In the genomic region with DNA sequence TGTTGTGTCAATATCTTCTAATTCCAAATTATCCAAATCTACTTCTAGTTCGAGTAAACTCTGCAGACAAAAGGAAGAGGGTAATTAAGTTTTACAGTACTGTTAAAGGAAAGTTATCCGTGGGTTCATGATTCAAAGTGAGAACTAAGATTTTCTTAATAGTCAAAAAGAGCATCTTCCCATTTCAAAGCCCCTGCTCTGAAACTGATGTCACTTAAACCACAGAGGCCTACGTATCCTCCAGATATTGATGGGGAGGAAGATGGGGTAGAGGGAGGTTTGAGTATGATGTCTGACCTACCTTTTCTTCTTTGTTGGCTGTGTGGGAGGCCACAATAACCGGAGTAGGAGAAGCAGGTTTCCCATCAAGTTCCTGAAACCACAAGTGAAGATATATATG, we compare ENCODE assay signal across 16 cellular contexts. TPM values are rescaled to one million over a fixed set of nuclear protein-coding genes. Genes with fewer than 3 reads are reported as not detected.
A peak's percentile ranks its signal among the peaks of the same experiment; 100 is the strongest.
DNase-seq lines count a peak whose midpoint lies in the region; ATAC-seq, FAIRE-seq and TF ChIP-seq lines count a peak whose summit lies in the region.
"Had no signal": no experiment of that assay in that cellular context is flagged by ENCODE, and none has a peak within 500 bp of the region (broad histone marks: within the 10 kb centered on the region; RNA-seq: fewer than 3 reads in every experiment).

No MANE protein-coding gene starts in this region.

- peak; percentile 65 for FAIRE-seq in GM12878 (lab: Jason Lieb, UNC)
- FAIRE-seq: G401.6 had no signal

- DNase-seq in CD4-positive, alpha-beta memory T cell = no peak
- peak; percentile 49 for DNase-seq in GM13977 (ENCODE audit: low spot score)
- peak; percentile 19 for DNase-seq in GM12878 (ENCODE audit: low read depth, low spot score)
- no peak for DNase-seq in mucosa of descending colon
- DNase-seq in activated CD4-positive, CD25-positive, alpha-beta regulatory T cell treated with anti-CD3 and anti-CD28 coated beads, Interleukin-2, amount 50 U/mL, for 72 hours = no peak
- no peak for DNase-seq in AG08395 (ENCODE audit: low spot score)
- DNase-seq: body of pancreas; effector memory CD4-positive, alpha-beta T cell; islet precursor cell; NCI-H187 treated with DMSO at 0.1 percent for 48 hours; NCI-H526 had no signal

- peak in 1 of 2 experiments; percentile 28; a peak in 1 of 4 replicates for TF ChIP-seq EP300 in GM12878 (IDR thresholded peaks at IDR 0.05; ENCODE audit: borderline replicate concordance in 1 of 2, control insufficient read depth in 1 of 2, low read depth in 2 of 2, low read length in 2 of 2)

- TF ChIP-seq POLR2A in GM12878 (IDR thresholded peaks at IDR 0.05; ENCODE audit: low read depth, low read length) = no peak

- BruUV-seq in GM12878 (replicated peaks; lab: Mats Ljungman, UMichigan) = no TSS peak

- no peak overlapping the region for H3K4me2 ChIP-seq in GM12878 (ENCODE audit: control insufficient read depth, insufficient read depth)

- no peaks in the 10 kb centered on the region for H3K9me3 ChIP-seq in CD4-positive, alpha-beta memory T cell (ENCODE audit: control insufficient read depth in 1 of 2, low read length in 2 of 2)
- H3K9me3 ChIP-seq in GM12878 (replicated peaks; ENCODE audit: control insufficient read depth, insufficient read depth, low read length) (no peaks in the 10 kb centered on the region), mucosa of descending colon (no peaks in the 10 kb centered on the region)
- H3K9me3 ChIP-seq: body of pancreas, HAP-1 had no signal

- intact Hi-C loops in CD4-positive, alpha-beta memory T cell (cut with micrococcal nuclease) = no loop called here
- intact Hi-C loops in GM12878 (cut with micrococcal nuclease; ENCODE audit: unreplicated experiment) (no loop called here), mucosa of descending colon (cut with DNase I, micrococcal nuclease) (no loop called here)

- POLR2A ChIA-PET in CD4-positive, alpha-beta memory T cell (lab: Charles Lee; ENCODE audit: partially characterized antibody) = no interaction called here
- POLR2A ChIA-PET in GM12878 (lab: Charles Lee) = no interaction called here

- CTCF ChIA-PET in CD4-positive, alpha-beta memory T cell (lab: Charles Lee; ENCODE audit: partially characterized antibody) = no interaction called here
- CTCF ChIA-PET in GM12878 (lab: Yijun Ruan, JAX) = no interaction called here

- H3K27ac ChIP-seq in CD4-positive, alpha-beta memory T cell (ENCODE audit: low read depth, low read length) = no peak overlapping the region
- peak overlapping the region; percentile 13; the same call in 1 of the 2 replicates for H3K27ac ChIP-seq in GM12878 (ENCODE audit: control insufficient read depth, insufficient read depth)
- H3K27ac ChIP-seq: body of pancreas, RWPE1 had no signal

- H3K27me3 Mint-ChIP-seq in CD4-positive, alpha-beta memory T cell = no peaks in the 10 kb centered on the region

- no peak for TF ChIP-seq RAD21 in GM12878 (IDR thresholded peaks at IDR 0.05; ENCODE audit: insufficient read depth, low read depth, low read length)

- RAD21 ChIA-PET in GM12878 (lab: Charles Lee; ENCODE audit: unreplicated experiment) = no interaction called here

- TF ChIP-seq CTCF in GM13977 (IDR thresholded peaks at IDR 0.05; ENCODE audit: extremely low read depth, insufficient read depth, missing control alignments) = no peak
- TF ChIP-seq CTCF in GM12878 (IDR thresholded peaks at IDR 0.05 in 2 of 3, conservative IDR thresholded peaks at IDR 0.05 in 1 of 3; ENCODE audit: control insufficient read depth in 2 of 3, extremely low read depth in 1 of 3, insufficient read depth in 1 of 3, low read depth in 3 of 3, low read length in 3 of 3) = no peak
- TF ChIP-seq CTCF in mucosa of descending colon (IDR thresholded peaks at IDR 0.05) = no peak

- H3K36me3 ChIP-seq in CD4-positive, alpha-beta memory T cell (ENCODE audit: insufficient read depth, low read length) = peaks cover 68% of the 10 kb centered on the region
- peaks cover 10 to 52% of the 10 kb centered on the region in 2 experiments for H3K36me3 ChIP-seq in GM12878 (ENCODE audit: control insufficient read depth in 2 of 2, insufficient read depth in 2 of 2, low read length in 1 of 2)
- peaks cover 17% of the 10 kb centered on the region for H3K36me3 ChIP-seq in mucosa of descending colon (ENCODE audit: low read depth)

- peak; percentile 46 for ATAC-seq in HG02678 (IDR thresholded peaks at IDR 0.05; ENCODE audit: unreplicated experiment)
- peak; percentile 86 for ATAC-seq in GM12878
- ATAC-seq in GM18909 (IDR thresholded peaks at IDR 0.05; ENCODE audit: poor library complexity, unreplicated experiment) = no peak
- no peak for ATAC-seq in mucosa of descending colon
- ATAC-seq: body of pancreas had no signal

- no peaks in the 10 kb centered on the region for H3K9me3 Mint-ChIP-seq in CD4-positive, alpha-beta memory T cell

- SMC1A ChIA-PET in GM12878 (lab: Charles Lee; ENCODE audit: uncharacterized antibody, unreplicated experiment) = no interaction called here

- 0% methylated on average over 4 of the region's 4 CpGs for WGBS in GM12878 (ENCODE audit: insufficient coverage, insufficient replicate concordance, low lambda C conversion rate, missing lambda C conversion rate)

- H3K4me1 Mint-ChIP-seq in CD4-positive, alpha-beta memory T cell = peaks cover 0 to 7% (median 0%) of the 10 kb centered on the region in 4 donors

- H3K9ac ChIP-seq in GM12878 (ENCODE audit: control insufficient read depth, insufficient read depth, low read length) = no peak overlapping the region

- peaks cover 52 to 80% of the 10 kb centered on the region in 2 donors for H3K36me3 Mint-ChIP-seq in CD4-positive, alpha-beta memory T cell

- no peaks in the 10 kb centered on the region for H3K4me1 ChIP-seq in CD4-positive, alpha-beta memory T cell (ENCODE audit: insufficient read depth, low read length)
- peaks cover 12% of the 10 kb centered on the region for H3K4me1 ChIP-seq in GM12878 (ENCODE audit: control insufficient read depth, insufficient read depth, low read length)
- H3K4me1 ChIP-seq in mucosa of descending colon (ENCODE audit: low read depth) = no peaks in the 10 kb centered on the region
- H3K4me1 ChIP-seq: HAP-1 had no signal

- no peak overlapping the region for H2AFZ ChIP-seq in GM12878 (ENCODE audit: control insufficient read depth, low read depth, low read length)

- peak overlapping the region in 6 of 7 donors; percentile 7 to 75 (median 44) for H3K27ac Mint-ChIP-seq in CD4-positive, alpha-beta memory T cell

- H3K79me2 ChIP-seq in GM12878 (ENCODE audit: control insufficient read depth, insufficient read depth, low read length) = no peaks in the 10 kb centered on the region

- no peaks in the 10 kb centered on the region for H4K20me1 ChIP-seq in GM12878 (ENCODE audit: control insufficient read depth, insufficient read depth)

- no peak overlapping the region for H3K4me3 ChIP-seq in CD4-positive, alpha-beta memory T cell (ENCODE audit: low read length in 2 of 2)
- H3K4me3 ChIP-seq in GM12878 = no peak overlapping the region
- H3K4me3 ChIP-seq in mucosa of descending colon = no peak overlapping the region
- H3K4me3 ChIP-seq: body of pancreas, HAP-1 had no signal

- no peak overlapping the region for H3K4me3 Mint-ChIP-seq in CD4-positive, alpha-beta memory T cell

- in situ Hi-C loops in GM13977 (cut with MboI; ENCODE audit: low pct_unique_long_range_greater_than_20kb, low sequenced_read_pairs, unreplicated experiment) = no loop called here
- in situ Hi-C loops in GM12878 (cut with MboI) = no loop called here

- no peaks in the 10 kb centered on the region for H3K27me3 ChIP-seq in CD4-positive, alpha-beta memory T cell (ENCODE audit: insufficient read depth, low read length)
- no peaks in the 10 kb centered on the region for H3K27me3 ChIP-seq in GM12878 (replicated peaks in 1 of 2; ENCODE audit: control insufficient read depth in 2 of 2, insufficient read depth in 2 of 2, low read length in 1 of 2)
- H3K27me3 ChIP-seq: body of pancreas had no signal

RNA-seq across cellular contexts. Expression of gene MRPS22, which starts 14.1 kb away (rescaled TPM):
- total RNA-seq in CD4-positive, alpha-beta memory T cell = 10 to 100 TPM; 33.4 to 36.9 TPM
- 10 to 100 TPM; 44.9 to 58.5 TPM for polyA plus RNA-seq in CD4-positive, alpha-beta memory T cell
- total RNA-seq in GM12878 (2013; cell fraction: nucleolus; rRNA removed) = 42.4 and 50.2 TPM in 2 replicates
- total RNA-seq in GM12878 (2014; rRNA removed) (53.9 and 72.4 TPM in 2 replicates), GM12878 (2014; rRNA removed; fragmentation: Illumina TruSeq; extraction: Trizol) (77.5 and 86.0 TPM in 2 replicates), GM12878 (2021) (44.3 and 48.1 TPM in 2 replicates), mucosa of descending colon (10 to 100 TPM; 39.4 to 52.0 (median 46.4) TPM)
- 29.6 TPM for polyA plus RNA-seq in GM12878 (2011; ENCODE audit: low read depth)
- polyA plus RNA-seq in GM12878 (2011; rRNA removed) (67.5 and 102 TPM in 2 replicates), GM12878 (2014; fragmentation: Illumina TruSeq; extraction: Trizol) (64.5 and 79.5 TPM in 2 replicates), GM12878 (2014; fragmentation: Nextera tagmentation; extraction: Ambion mirVana) (100 to 1,000 TPM; 117 to 146 TPM), GM12878 (2014; rRNA removed) (63.1 and 72.2 TPM in 2 replicates), GM12878 (2016; fragmentation: Nextera tagmentation; extraction: Ambion mirVana) (10 to 100 TPM; 78.2 to 78.5 TPM)
- 42.8 and 44.0 TPM in 2 replicates for polyA plus RNA-seq in GM12878 (2011; cell fraction: cytosol; rRNA removed)
- 28.9 and 40.9 TPM in 2 replicates for polyA plus RNA-seq in GM12878 (2011; cell fraction: nucleus; rRNA removed)
- 35.1 and 40.7 TPM in 2 replicates for polyA plus RNA-seq in GM12878 (2012)
- polyA minus RNA-seq in GM12878 (2011; rRNA and poly(A)+ RNA removed) = 19.6 and 31.1 TPM in 2 replicates
- 8.7 and 15.3 TPM in 2 replicates for polyA minus RNA-seq in GM12878 (2011; cell fraction: cytosol; rRNA and poly(A)+ RNA removed)
- 16.4 and 24.6 TPM in 2 replicates for polyA minus RNA-seq in GM12878 (2011; cell fraction: nucleus; rRNA and poly(A)+ RNA removed)

RNA-seq across cellular contexts. Expression of gene COPB2, which starts 31.5 kb away (rescaled TPM):
- 10 to 100 TPM; 78.1 to 79.8 TPM for total RNA-seq in CD4-positive, alpha-beta memory T cell
- polyA plus RNA-seq in CD4-positive, alpha-beta memory T cell = 10 to 100 TPM; 55.1 to 80.6 TPM
- 131 and 152 TPM in 2 replicates for total RNA-seq in GM12878 (2013; cell fraction: nucleolus; rRNA removed)
- total RNA-seq in GM12878 (2014; rRNA removed) (115 and 118 TPM in 2 replicates), GM12878 (2014; rRNA removed; fragmentation: Illumina TruSeq; extraction: Trizol) (116 and 123 TPM in 2 replicates), GM12878 (2021) (93.6 and 98.6 TPM in 2 replicates), mucosa of descending colon (100 to 1,000 TPM; 105 to 129 (median 117) TPM)
- 67.2 TPM for polyA plus RNA-seq in GM12878 (2011; ENCODE audit: low read depth)
- polyA plus RNA-seq in GM12878 (2011; rRNA removed) (120 and 158 TPM in 2 replicates), GM12878 (2014; fragmentation: Illumina TruSeq; extraction: Trizol) (116 and 132 TPM in 2 replicates), GM12878 (2014; fragmentation: Nextera tagmentation; extraction: Ambion mirVana) (10 to 100 TPM; 51.3 to 79.8 TPM), GM12878 (2014; rRNA removed) (70.4 and 81.1 TPM in 2 replicates), GM12878 (2016; fragmentation: Nextera tagmentation; extraction: Ambion mirVana) (100 to 1,000 TPM; 142 to 143 TPM)
- polyA plus RNA-seq in GM12878 (2011; cell fraction: cytosol; rRNA removed) = 57.4 and 63.8 TPM in 2 replicates
- 82.3 and 93.9 TPM in 2 replicates for polyA plus RNA-seq in GM12878 (2011; cell fraction: nucleus; rRNA removed)
- polyA plus RNA-seq in GM12878 (2012) = 61.8 and 82.0 TPM in 2 replicates
- polyA minus RNA-seq in GM12878 (2011; rRNA and poly(A)+ RNA removed) = 119 and 189 TPM in 2 replicates
- 40.0 and 47.6 TPM in 2 replicates for polyA minus RNA-seq in GM12878 (2011; cell fraction: cytosol; rRNA and poly(A)+ RNA removed)
- 67.7 and 83.3 TPM in 2 replicates for polyA minus RNA-seq in GM12878 (2011; cell fraction: nucleus; rRNA and poly(A)+ RNA removed)

Comparison
In these comparisons a context has a peak if more than half of its experiments do, and no peak if none do; other contexts are left out.
1. DNase-seq: peak in GM13977 (single experiment) and GM12878 (single experiment); none in CD4-positive, alpha-beta memory T cell (0 of 5), mucosa of descending colon (0 of 3), activated CD4-positive, CD25-positive, alpha-beta regulatory T cell treated with anti-CD3 and anti-CD28 coated beads, Interleukin-2, amount 50 U/mL, for 72 hours (single experiment) and AG08395 (single experiment).
2. ATAC-seq: peak in HG02678 (single experiment) and GM12878 (single experiment); none in GM18909 (single experiment) and mucosa of descending colon (single experiment).